ENCODE assay signal across 13 cellular contexts in genomic region chr1:26540346-26540745, GRCh38. TPM values are rescaled to one million over a fixed set of nuclear protein-coding genes. Genes with fewer than 3 reads are reported as not detected.
A peak's percentile ranks its signal among the peaks of the same experiment; 100 is the strongest.
DNase-seq lines count a peak whose midpoint lies in the region; ATAC-seq, FAIRE-seq and TF ChIP-seq lines count a peak whose summit lies in the region.
"Had no signal": no experiment of that assay in that cellular context is flagged by ENCODE, and none has a peak within 500 bp of the region (broad histone marks: within the 10 kb centered on the region; RNA-seq: fewer than 3 reads in every experiment).

No MANE protein-coding gene starts in this region.

- H3K9me3 ChIP-seq in GM12878 (replicated peaks; ENCODE audit: control insufficient read depth, insufficient read depth, low read length), result no peaks in the 10 kb centered on the region

- no peaks in the 10 kb centered on the region for H4K20me1 ChIP-seq in GM12878 (ENCODE audit: control insufficient read depth, insufficient read depth)

- no peak for TF ChIP-seq EP300 in GM12878 (IDR thresholded peaks at IDR 0.05; ENCODE audit: borderline replicate concordance in 1 of 2, control insufficient read depth in 1 of 2, low read depth in 2 of 2, low read length in 2 of 2)

- intact Hi-C loops in GM12878 (cut with micrococcal nuclease; ENCODE audit: unreplicated experiment), result loop anchor here (5.0 kb wide), 3 partner anchors 57 to 247 kb away; partner anchors contain the start of gene PIGV

- peaks cover 0 to 1% of the 10 kb centered on the region in 2 experiments; a peak in 3 of 4 replicates for H3K36me3 ChIP-seq in GM12878 (ENCODE audit: control insufficient read depth in 2 of 2, insufficient read depth in 2 of 2, low read length in 1 of 2)

- no peak for DNase-seq in GM12891 (ENCODE audit: insufficient read length, low spot score)
- DNase-seq in NAMALWA (ENCODE audit: low spot score), result peak; percentile 26
- DNase-seq in GM12878 (ENCODE audit: low read depth, low spot score), result no peak
- no peak for DNase-seq in DMS114 treated with DMSO at 0.1 percent for 48 hours (lab: John Stamatoyannopoulos, UW; ENCODE audit: unreplicated experiment)
- DNase-seq in OCI-M2 (lab: John Stamatoyannopoulos, UW; ENCODE audit: unreplicated experiment), result no peak
- DNase-seq: effector CD4-positive, alpha-beta T cell; Kasumi-1; NCI-H2171; stimulated activated CD4-positive, alpha-beta T cell treated with anti-CD3 and anti-CD28 coated beads, Interleukin-15, amount 100 ng/mL, for 24 hours had no signal

- POLR2A ChIA-PET in GM12878 (lab: Charles Lee), result interaction anchor here (0.5 to 3.8 kb wide), 8 partner anchors 10 to 635 kb away, joined by 3 to 19 read pairs (median 5); partner anchors contain the start of gene RPS6KA1

- no peak overlapping the region for H3K4me3 ChIP-seq in GM12878
- no peak overlapping the region for H3K4me3 ChIP-seq in skin epidermis

- no peak overlapping the region for H2AFZ ChIP-seq in GM12878 (ENCODE audit: control insufficient read depth, low read depth, low read length)

- no TSS peak for BruUV-seq in GM12878 (replicated peaks; lab: Mats Ljungman, UMichigan)

- FAIRE-seq in GM12891 (lab: Jason Lieb, UNC), result peak; percentile 85
- FAIRE-seq in GM12878 (lab: Jason Lieb, UNC), result no peak
- FAIRE-seq: D721Med had no signal

- TF ChIP-seq RAD21 in GM12878 (IDR thresholded peaks at IDR 0.05; ENCODE audit: insufficient read depth, low read depth, low read length), result no peak

- WGBS in GM12878 (ENCODE audit: insufficient coverage, insufficient replicate concordance, low lambda C conversion rate, missing lambda C conversion rate), result 42% methylated on average over 3 of the region's 3 CpGs

- H3K79me2 ChIP-seq in GM12878 (ENCODE audit: control insufficient read depth, insufficient read depth, low read length), result peaks cover 18% of the 10 kb centered on the region

- H3K9ac ChIP-seq in GM12878 (ENCODE audit: control insufficient read depth, insufficient read depth, low read length), result no peak overlapping the region

- H3K4me1 ChIP-seq in GM12878 (ENCODE audit: control insufficient read depth, insufficient read depth, low read length), result peaks cover 63% of the 10 kb centered on the region

- RAD21 ChIA-PET in GM12878 (lab: Charles Lee; ENCODE audit: unreplicated experiment), result interaction anchor here (0.7 to 4.4 kb wide), 7 partner anchors 10 to 248 kb away, joined by 3 to 28 read pairs (median 19); partner anchors contain the start of genes PIGV and RPS6KA1

- in situ Hi-C loops in GM12878 (cut with MboI), result no loop called here

- SMC1A ChIA-PET in GM12878 (lab: Charles Lee; ENCODE audit: uncharacterized antibody, unreplicated experiment), result interaction anchor here (1.7 to 5.1 kb wide), 7 partner anchors 9 to 60 kb away, joined by 5 to 53 read pairs (median 14); partner anchors contain the start of gene RPS6KA1

- no peaks in the 10 kb centered on the region for H3K27me3 ChIP-seq in GM12878 (replicated peaks in 1 of 2; ENCODE audit: control insufficient read depth in 2 of 2, insufficient read depth in 2 of 2, low read length in 1 of 2)

- peak overlapping the region; percentile 32; the same call in 1 of the 2 replicates for H3K4me2 ChIP-seq in GM12878 (ENCODE audit: control insufficient read depth, insufficient read depth)

- H3K27ac ChIP-seq in GM12878 (ENCODE audit: control insufficient read depth, insufficient read depth) (peak overlapping the region; percentile 61), skin epidermis (peak overlapping the region in 15 of 21 experiments; percentile 9 to 98 (median 73))
- H3K27ac ChIP-seq: VCaP had no signal

- CTCF ChIA-PET in GM12878 (lab: Yijun Ruan, JAX), result interaction anchor here (0.9 to 6.0 kb wide), 11 partner anchors 11 to 248 kb away, joined by 3 to 123 read pairs (median 18); partner anchors contain the start of genes PIGV and RPS6KA1

- no peak for TF ChIP-seq CTCF in GM12878 (IDR thresholded peaks at IDR 0.05 in 2 of 3, conservative IDR thresholded peaks at IDR 0.05 in 1 of 3; ENCODE audit: control insufficient read depth in 2 of 3, extremely low read depth in 1 of 3, insufficient read depth in 1 of 3, low read depth in 3 of 3, low read length in 3 of 3)

- no peak for TF ChIP-seq POLR2A in GM12891 (IDR thresholded peaks at IDR 0.05; ENCODE audit: low read depth, low read length)
- TF ChIP-seq POLR2A in GM12878 (IDR thresholded peaks at IDR 0.05; ENCODE audit: low read depth, low read length), result no peak

- 0 out of 3 replicates have a peak, but pooled peaks have one; percentile 1 for ATAC-seq in GM12878
- no peak for ATAC-seq in HG03439 (IDR thresholded peaks at IDR 0.05; ENCODE audit: unreplicated experiment)

TF ChIP-seq in GM12891, 5 proteins besides CTCF, POLR2A, EP300 and RAD21:
- TF ChIP-seq PAX5 (IDR thresholded peaks at IDR 0.05; ENCODE audit: insufficient read depth, low read length, severe bottlenecking) (no peak), POU2F2 (IDR thresholded peaks at IDR 0.05; ENCODE audit: low read depth, low read length) (no peak), TAF1 (IDR thresholded peaks at IDR 0.05; ENCODE audit: low read depth, low read length) (no peak)

TF ChIP-seq in GM12878, 131 proteins besides CTCF, POLR2A, EP300 and RAD21:
- 0 out of 4 replicates have a peak, but pooled peaks of 1 of the 2 experiments have one; percentile 6 for TF ChIP-seq BHLHE40 (IDR thresholded peaks at IDR 0.05; ENCODE audit: borderline replicate concordance in 1 of 2, low read depth in 2 of 2, low read length in 1 of 2)
- no peak for TF ChIP-seq HDGF (IDR thresholded peaks at IDR 0.05)
- no peak for TF ChIP-seq USF1 (IDR thresholded peaks at IDR 0.05; ENCODE audit: borderline replicate concordance, extremely low read length, insufficient read depth, low read depth, low read length)
- no peak for TF ChIP-seq SMARCA5 (IDR thresholded peaks at IDR 0.05)

RNA-seq across cellular contexts. Expression of gene RPS6KA1, which starts 10.8 kb away (rescaled TPM):
- polyA plus RNA-seq in GM12891 (2012; ENCODE audit: low read depth, missing spikeins), result 86.7 TPM
- total RNA-seq in GM12878 (2013; cell fraction: nucleolus; rRNA removed), result 130 and 155 TPM in 2 replicates
- 118 and 136 TPM in 2 replicates for total RNA-seq in GM12878 (2014; rRNA removed)
- 75.2 and 83.4 TPM in 2 replicates for total RNA-seq in GM12878 (2014; rRNA removed; fragmentation: Illumina TruSeq; extraction: Trizol)
- total RNA-seq in GM12878 (2021), result 115 and 116 TPM in 2 replicates
- polyA plus RNA-seq in GM12878 (2011; ENCODE audit: low read depth), result 41.7 TPM
- 53.7 and 92.1 TPM in 2 replicates for polyA plus RNA-seq in GM12878 (2011; rRNA removed)
- 108 and 121 TPM in 2 replicates for polyA plus RNA-seq in GM12878 (2011; cell fraction: cytosol; rRNA removed)
- polyA plus RNA-seq in GM12878 (2011; cell fraction: nucleus; rRNA removed), result 133 and 140 TPM in 2 replicates
- 80.5 and 83.0 TPM in 2 replicates for polyA plus RNA-seq in GM12878 (2012)
- polyA plus RNA-seq in GM12878 (2014; fragmentation: Illumina TruSeq; extraction: Trizol), result 72.1 and 74.9 TPM in 2 replicates
- polyA plus RNA-seq in GM12878 (2014; fragmentation: Nextera tagmentation; extraction: Ambion mirVana), result 1 to 10 TPM; 5.0 to 9.9 TPM
- polyA plus RNA-seq in GM12878 (2014; rRNA removed), result 89.3 and 90.9 TPM in 2 replicates
- 100 to 1,000 TPM in 1 of 2 experiments, 10 to 100 TPM in 1; 99.4 to 106 TPM for polyA plus RNA-seq in GM12878 (2016; fragmentation: Nextera tagmentation; extraction: Ambion mirVana)
- polyA minus RNA-seq in GM12878 (2011; rRNA and poly(A)+ RNA removed), result 110 and 170 TPM in 2 replicates
- 54.0 and 77.9 TPM in 2 replicates for polyA minus RNA-seq in GM12878 (2011; cell fraction: cytosol; rRNA and poly(A)+ RNA removed)
- polyA minus RNA-seq in GM12878 (2011; cell fraction: nucleus; rRNA and poly(A)+ RNA removed), result 84.0 and 132 TPM in 2 replicates
